18 cellular contexts compared by ENCODE assay signal in genomic region chr11:2578006-2578933, GRCh38.
A peak's percentile ranks its signal among the peaks of the same experiment; 100 is the strongest.
DNase-seq lines count a peak whose midpoint lies in the region; ATAC-seq and TF ChIP-seq lines count a peak whose summit lies in the region.
"Had no signal": no experiment of that assay in that cellular context is flagged by ENCODE, and none has a peak within 500 bp of the region (broad histone marks: within the 10 kb centered on the region; RNA-seq: fewer than 3 reads in every experiment).

No MANE protein-coding gene starts in this region.

- no peaks in the 10 kb centered on the region for H3K4me1 ChIP-seq in lower lobe of right lung
- peaks cover 0 to 6% (median 0%) of the 10 kb centered on the region in 4 donors for H3K4me1 ChIP-seq in tibial artery
- H3K4me1 ChIP-seq: gastroesophageal sphincter had no signal

- intact Hi-C loops in lower lobe of right lung (cut with DNase I) = no loop called here
- intact Hi-C loops in tibial artery (cut with DNase I; ENCODE audit: low total_unique reads) = no loop called here

- peaks cover 3% of the 10 kb centered on the region for H3K36me3 Mint-ChIP-seq in activated T-cell treated with anti-CD3 and anti-CD28 coated beads, Interleukin-2, amount 50 U/mL, for 24 hours (ENCODE audit: low read depth)
- no peaks in the 10 kb centered on the region for H3K36me3 Mint-ChIP-seq in activated T-cell treated with anti-CD3 and anti-CD28 coated beads, Interleukin-2, amount 50 U/mL, for 72 hours (ENCODE audit: insufficient read depth in 2 of 2)

- no peak overlapping the region for H3K4me3 Mint-ChIP-seq in activated T-cell treated with anti-CD3 and anti-CD28 coated beads, Interleukin-2, amount 50 U/mL, for 24 hours
- no peak overlapping the region for H3K4me3 Mint-ChIP-seq in activated T-cell treated with anti-CD3 and anti-CD28 coated beads, Interleukin-2, amount 50 U/mL, for 72 hours
- H3K4me3 Mint-ChIP-seq: activated CD4-positive, alpha-beta T cell treated with anti-CD3 and anti-CD28 coated beads, Interleukin-2, amount 10 ng/mL, durations not matched to agents 7 days and 5 days; stimulated activated naive CD8-positive, alpha-beta T cell treated with anti-CD3 and anti-CD28 coated beads, Interleukin-15, Interleukin-2, amounts not matched to agents 100 ng/mL and 50 ng/mL, for 24 hours had no signal

- no peaks in the 10 kb centered on the region for H3K9me3 Mint-ChIP-seq in activated T-cell treated with anti-CD3 and anti-CD28 coated beads, Interleukin-2, amount 50 U/mL, for 24 hours
- no peaks in the 10 kb centered on the region for H3K9me3 Mint-ChIP-seq in activated T-cell treated with anti-CD3 and anti-CD28 coated beads, Interleukin-2, amount 50 U/mL, for 72 hours
- H3K9me3 Mint-ChIP-seq: activated CD4-positive, alpha-beta T cell treated with anti-CD3 and anti-CD28 coated beads, Interleukin-2, amount 10 ng/mL, durations not matched to agents 7 days and 5 days; naive thymus-derived CD4-positive, alpha-beta T cell; stimulated activated naive CD8-positive, alpha-beta T cell treated with anti-CD3 and anti-CD28 coated beads, Interleukin-15, Interleukin-2, amounts not matched to agents 100 ng/mL and 50 ng/mL, for 24 hours had no signal

- no peaks in the 10 kb centered on the region for H3K36me3 ChIP-seq in lower lobe of right lung
- no peaks in the 10 kb centered on the region for H3K36me3 ChIP-seq in tibial artery
- H3K36me3 ChIP-seq: gastroesophageal sphincter had no signal

- no peaks in the 10 kb centered on the region for H3K9me3 ChIP-seq in lower lobe of right lung
- no peaks in the 10 kb centered on the region for H3K9me3 ChIP-seq in tibial artery
- H3K9me3 ChIP-seq: gastroesophageal sphincter had no signal

- ATAC-seq in activated T-cell treated with anti-CD3 and anti-CD28 coated beads, Interleukin-2, amount 50 U/mL, for 72 hours (replicated peaks in 1 of 2) = no peak
- no peak for ATAC-seq in lower lobe of right lung
- no peak for ATAC-seq in GM18867 (IDR thresholded peaks at IDR 0.05; ENCODE audit: unreplicated experiment)
- ATAC-seq in HG03457 (IDR thresholded peaks at IDR 0.05; ENCODE audit: unreplicated experiment) = no peak
- ATAC-seq: gastroesophageal sphincter; naive thymus-derived CD4-positive, alpha-beta T cell had no signal

- peak; percentile 24 for DNase-seq in activated T-cell treated with anti-CD3 and anti-CD28 coated beads, Interleukin-2, amount 50 U/mL, for 24 hours
- no peak for DNase-seq in activated T-cell treated with anti-CD3 and anti-CD28 coated beads, Interleukin-2, amount 50 U/mL, for 72 hours
- peak; percentile 0 for DNase-seq in effector CD4-positive, alpha-beta T cell
- peak; percentile 42 for DNase-seq in lower lobe of right lung
- DNase-seq in tibial artery = peak; percentile 18 to 59
- DNase-seq in OCI-M1 (lab: John Stamatoyannopoulos, UW) = no peak
- DNase-seq: activated CD4-positive, alpha-beta T cell treated with anti-CD3 and anti-CD28 coated beads, Interleukin-2, amount 10 ng/mL, durations not matched to agents 7 days and 5 days; caudate nucleus; COR-L47; GM23248; KG1; NCI-H1436; NCI-H510A had no signal

- H3K4me1 Mint-ChIP-seq in activated T-cell treated with anti-CD3 and anti-CD28 coated beads, Interleukin-2, amount 50 U/mL, for 24 hours (ENCODE audit: low read depth) = no peaks in the 10 kb centered on the region
- H3K4me1 Mint-ChIP-seq in activated T-cell treated with anti-CD3 and anti-CD28 coated beads, Interleukin-2, amount 50 U/mL, for 72 hours (ENCODE audit: low read depth) = no peaks in the 10 kb centered on the region
- H3K4me1 Mint-ChIP-seq: activated CD4-positive, alpha-beta T cell treated with anti-CD3 and anti-CD28 coated beads, Interleukin-2, amount 10 ng/mL, durations not matched to agents 7 days and 5 days had no signal

- H3K27ac Mint-ChIP-seq in activated T-cell treated with anti-CD3 and anti-CD28 coated beads, Interleukin-2, amount 50 U/mL, for 24 hours = no peak overlapping the region
- no peak overlapping the region for H3K27ac Mint-ChIP-seq in activated T-cell treated with anti-CD3 and anti-CD28 coated beads, Interleukin-2, amount 50 U/mL, for 72 hours
- H3K27ac Mint-ChIP-seq: naive thymus-derived CD4-positive, alpha-beta T cell; stimulated activated naive CD8-positive, alpha-beta T cell treated with anti-CD3 and anti-CD28 coated beads, Interleukin-15, Interleukin-2, amounts not matched to agents 100 ng/mL and 50 ng/mL, for 24 hours had no signal

- H3K4me3 ChIP-seq in lower lobe of right lung (no peak overlapping the region), tibial artery (no peak overlapping the region)
- H3K4me3 ChIP-seq: gastroesophageal sphincter, GM23248 had no signal

- TF ChIP-seq CTCF in lower lobe of right lung (IDR thresholded peaks at IDR 0.05) (no peak), tibial artery (IDR thresholded peaks at IDR 0.05) (no peak)

- no peak overlapping the region for H3K27ac ChIP-seq in lower lobe of right lung
- no peak overlapping the region for H3K27ac ChIP-seq in tibial artery
- H3K27ac ChIP-seq: gastroesophageal sphincter, GM23248 had no signal

- no peaks in the 10 kb centered on the region for H3K27me3 ChIP-seq in lower lobe of right lung (ENCODE audit: low read depth)
- H3K27me3 ChIP-seq in tibial artery = no peaks in the 10 kb centered on the region
- H3K27me3 ChIP-seq: gastroesophageal sphincter had no signal

- no peaks in the 10 kb centered on the region for H3K27me3 Mint-ChIP-seq in activated T-cell treated with anti-CD3 and anti-CD28 coated beads, Interleukin-2, amount 50 U/mL, for 24 hours
- no peaks in the 10 kb centered on the region for H3K27me3 Mint-ChIP-seq in activated T-cell treated with anti-CD3 and anti-CD28 coated beads, Interleukin-2, amount 50 U/mL, for 72 hours (ENCODE audit: low read depth)
- H3K27me3 Mint-ChIP-seq: activated CD4-positive, alpha-beta T cell treated with anti-CD3 and anti-CD28 coated beads, Interleukin-2, amount 10 ng/mL, durations not matched to agents 7 days and 5 days; naive thymus-derived CD4-positive, alpha-beta T cell; stimulated activated naive CD8-positive, alpha-beta T cell treated with anti-CD3 and anti-CD28 coated beads, Interleukin-15, Interleukin-2, amounts not matched to agents 100 ng/mL and 50 ng/mL, for 24 hours had no signal

Comparison
In these comparisons a context has a peak if more than half of its experiments do, and no peak if none do; other contexts are left out.
1. DNase-seq: peak in activated T-cell treated with anti-CD3 and anti-CD28 coated beads, Interleukin-2, amount 50 U/mL, for 24 hours (single experiment), effector CD4-positive, alpha-beta T cell (single experiment), lower lobe of right lung (single experiment) and tibial artery (2 of 2); none in activated T-cell treated with anti-CD3 and anti-CD28 coated beads, Interleukin-2, amount 50 U/mL, for 72 hours (0 of 2) and OCI-M1 (single experiment).